ENCODE assay signal across 11 cellular contexts in the genomic region with DNA sequence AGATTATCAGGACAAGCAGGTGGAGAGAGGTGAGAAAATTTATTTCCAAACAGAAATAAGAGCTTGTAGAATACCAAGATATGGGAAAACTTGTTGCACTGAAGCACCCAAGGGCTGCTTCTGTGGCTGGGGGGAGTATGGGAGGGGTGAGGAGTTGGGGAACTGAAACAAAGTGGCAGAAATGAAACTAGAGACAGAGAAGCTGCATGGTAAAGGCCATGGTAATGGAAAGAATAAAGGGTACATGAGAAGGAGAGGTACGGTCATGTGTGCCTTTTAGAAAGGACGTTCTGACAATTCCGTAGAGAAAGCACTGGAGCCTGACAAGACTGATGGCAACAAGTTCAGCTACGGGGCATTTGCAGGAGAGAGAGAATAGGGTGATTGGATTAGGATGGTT. TPM values are rescaled to one million over a fixed set of nuclear protein-coding genes. Genes with fewer than 3 reads are reported as not detected.
DNase-seq lines count a peak whose midpoint lies in the region; ATAC-seq and TF ChIP-seq lines count a peak whose summit lies in the region.
"Had no signal": no experiment of that assay in that cellular context is flagged by ENCODE, and none has a peak within 500 bp of the region (broad histone marks: within the 10 kb centered on the region; RNA-seq: fewer than 3 reads in every experiment).

No MANE protein-coding gene starts in this region.

- peaks cover 0 to 8% (median 0%) of the 10 kb centered on the region in 4 donors for H3K4me1 ChIP-seq in Peyer's patch

- no peaks in the 10 kb centered on the region for H3K9me3 ChIP-seq in Peyer's patch

- ATAC-seq in GM19372 (IDR thresholded peaks at IDR 0.05; ENCODE audit: low read depth, unreplicated experiment) (peak; percentile 78), HG03103 (IDR thresholded peaks at IDR 0.05; ENCODE audit: low read depth, unreplicated experiment) (peak; percentile 83), HG03039 (IDR thresholded peaks at IDR 0.05; ENCODE audit: unreplicated experiment) (no peak)
- ATAC-seq: activated CD8-positive, alpha-beta memory T cell treated with anti-CD3 and anti-CD28 coated beads, Interleukin-2, amount 10 ng/mL, durations not matched to agents 7 days and 5 days had no signal

- TF ChIP-seq POLR2A in Peyer's patch (IDR thresholded peaks at IDR 0.05) = no peak

- no peak overlapping the region for H3K4me3 ChIP-seq in Peyer's patch
- H3K4me3 ChIP-seq: dorsolateral prefrontal cortex had no signal

- peak; percentile 70 for DNase-seq in CD1c-positive myeloid dendritic cell (ENCODE audit: extremely low spot score)
- DNase-seq in Peyer's patch = peak in 2 of 3 donors; percentile 60 to 61
- DNase-seq in activated CD4-positive, CD25-positive, alpha-beta regulatory T cell treated with anti-CD3 and anti-CD28 coated beads, Interleukin-2, amount 50 U/mL, for 72 hours = no peak
- DNase-seq in NCI-H1930 (lab: John Stamatoyannopoulos, UW) = no peak
- no peak for DNase-seq in GM13976 (ENCODE audit: low spot score)
- DNase-seq: activated CD8-positive, alpha-beta memory T cell treated with anti-CD3 and anti-CD28 coated beads, Interleukin-2, amount 10 ng/mL, durations not matched to agents 7 days and 5 days; dorsolateral prefrontal cortex had no signal

- H3K36me3 ChIP-seq in Peyer's patch = no peaks in the 10 kb centered on the region

- in situ Hi-C loops in GM13976 (cut with MboI; ENCODE audit: low sequenced_read_pairs, unreplicated experiment) = no loop called here

- peak overlapping the region in 1 of 4 donors; percentile 21 for H3K27ac ChIP-seq in Peyer's patch
- H3K27ac ChIP-seq: dorsolateral prefrontal cortex, HL-60 had no signal

- H3K27me3 ChIP-seq in Peyer's patch = no peaks in the 10 kb centered on the region

- TF ChIP-seq CTCF in Peyer's patch (IDR thresholded peaks at IDR 0.05) (no peak), GM13976 (IDR thresholded peaks at IDR 0.05; ENCODE audit: borderline replicate concordance, control extremely low read depth, extremely low read depth, insufficient read depth, missing control alignments) (no peak)

RNA-seq across cellular contexts. Expression of gene RIN2, which starts 51.6 kb away (rescaled TPM):
- total RNA-seq in Peyer's patch = 100 to 1,000 TPM in 3 of 4 donors, 10 to 100 TPM in 1; 65.2 to 181 (median 149) TPM
- total RNA-seq: activated CD8-positive, alpha-beta memory T cell treated with anti-CD3 and anti-CD28 coated beads, Interleukin-2, amount 10 ng/mL, durations not matched to agents 7 days and 5 days had no signal

Comparison
In these comparisons a context has a peak if more than half of its experiments do, and no peak if none do; other contexts are left out.
1. DNase-seq: peak in CD1c-positive myeloid dendritic cell (single experiment) and Peyer's patch (2 of 3); none in activated CD4-positive, CD25-positive, alpha-beta regulatory T cell treated with anti-CD3 and anti-CD28 coated beads, Interleukin-2, amount 50 U/mL, for 72 hours (single experiment), NCI-H1930 (0 of 2) and GM13976 (single experiment).